ENCODE assay signal across 15 cellular contexts in genomic region chr10:24041030-24041429, GRCh38.
DNase-seq lines count a peak whose midpoint lies in the region; TF ChIP-seq lines count a peak whose summit lies in the region.
"Had no signal": no experiment of that assay in that cellular context is flagged by ENCODE, and none has a peak within 500 bp of the region (broad histone marks: within the 10 kb centered on the region; RNA-seq: fewer than 3 reads in every experiment).

No MANE protein-coding gene starts in this region.

- TF ChIP-seq CTCF in nephron (IDR thresholded peaks at IDR 0.05; ENCODE audit: unreplicated experiment in 3 of 3): no peak
- no peak for TF ChIP-seq CTCF in vagina (IDR thresholded peaks at IDR 0.05)

- H3K4me1 Mint-ChIP-seq in nephron: peaks cover 59% of the 10 kb centered on the region
- H3K4me1 Mint-ChIP-seq: CD14-positive monocyte had no signal

- H3K27me3 ChIP-seq in subcutaneous abdominal adipose tissue (ENCODE audit: control insufficient read depth in 5 of 5, insufficient read depth in 4 of 5, low read length in 5 of 5): no peaks in the 10 kb centered on the region
- no peaks in the 10 kb centered on the region for H3K27me3 ChIP-seq in vagina

- H3K9me3 ChIP-seq in subcutaneous abdominal adipose tissue (ENCODE audit: control insufficient read depth in 5 of 5, low read length in 5 of 5): no peaks in the 10 kb centered on the region
- no peaks in the 10 kb centered on the region for H3K9me3 ChIP-seq in vagina
- H3K9me3 ChIP-seq: HAP-1 had no signal

- H3K27me3 Mint-ChIP-seq in nephron (ENCODE audit: low read depth): no peaks in the 10 kb centered on the region

- no peaks in the 10 kb centered on the region for H3K36me3 ChIP-seq in subcutaneous abdominal adipose tissue (ENCODE audit: control insufficient read depth in 5 of 5, insufficient read depth in 5 of 5, low read length in 5 of 5)
- no peaks in the 10 kb centered on the region for H3K36me3 ChIP-seq in vagina
- H3K36me3 ChIP-seq: HAP-1 had no signal

- H3K4me1 ChIP-seq in subcutaneous abdominal adipose tissue (ENCODE audit: control insufficient read depth in 5 of 5, insufficient read depth in 5 of 5, low read length in 5 of 5) (peaks cover 0 to 11% (median 0%) of the 10 kb centered on the region in 5 donors), vagina (no peaks in the 10 kb centered on the region)
- H3K4me1 ChIP-seq: HAP-1 had no signal

- DNase-seq in NCI-H187 treated with DMSO at 0.1 percent for 48 hours (lab: John Stamatoyannopoulos, UW): peak; percentile 7
- no peak for DNase-seq in NCI-H187 (lab: John Stamatoyannopoulos, UW)
- DNase-seq in kidney glomerular epithelial cell (lab: John Stamatoyannopoulos, UW): peak; percentile 54
- DNase-seq in mesenteric fat pad (ENCODE audit: low spot score): no peak
- DNase-seq in vagina (ENCODE audit: extremely low spot score in 2 of 2): no peak
- no peak for DNase-seq in H4 (ENCODE audit: low spot score)
- DNase-seq: Calu3, DMS 273 treated with DMSO at 0.1 percent for 48 hours, GOT3 had no signal

- peak overlapping the region; percentile 71 to 78 (median 71) for H3K4me3 Mint-ChIP-seq in nephron
- H3K4me3 Mint-ChIP-seq: CD14-positive monocyte had no signal

- no peaks in the 10 kb centered on the region for H3K9me3 Mint-ChIP-seq in nephron

- no peak overlapping the region for H3K9ac ChIP-seq in subcutaneous abdominal adipose tissue (ENCODE audit: low read length in 5 of 5)

- intact Hi-C loops in vagina (cut with DNase I): no loop called here

- no peaks in the 10 kb centered on the region for H3K36me3 Mint-ChIP-seq in nephron (ENCODE audit: low read depth)
- H3K36me3 Mint-ChIP-seq: CD14-positive monocyte had no signal

- H3K27ac ChIP-seq in subcutaneous abdominal adipose tissue (ENCODE audit: low read depth, low read length) (peak overlapping the region; percentile 63), vagina (no peak overlapping the region)
- H3K27ac ChIP-seq: 22Rv1, HL-60 had no signal

- no peak for TF ChIP-seq POLR2A in vagina (IDR thresholded peaks at IDR 0.05)

- H3K4me3 ChIP-seq in subcutaneous abdominal adipose tissue (ENCODE audit: low read depth in 1 of 5, low read length in 5 of 5) (peak overlapping the region in 2 of 5 donors; percentile 62 to 67), vagina (no peak overlapping the region)
- H3K4me3 ChIP-seq: HAP-1 had no signal

- peak overlapping the region; percentile 83 to 87 (median 84) for H3K27ac Mint-ChIP-seq in nephron
- H3K27ac Mint-ChIP-seq: CD14-positive monocyte had no signal

Comparison
In these comparisons a context has a peak if more than half of its experiments do, and no peak if none do; other contexts are left out.
1. DNase-seq: peak in NCI-H187 treated with DMSO at 0.1 percent for 48 hours (single experiment) and kidney glomerular epithelial cell (single experiment); none in NCI-H187 (0 of 2), mesenteric fat pad (single experiment), vagina (0 of 2) and H4 (single experiment).